Comparison of ENCODE assay signal across 1 cellular context in genomic region chr16:3542601-3543373, GRCh38.
TF ChIP-seq lines count a peak whose summit lies in the region.

No MANE protein-coding gene starts in this region.

TF ChIP-seq in GM23338, 12 proteins besides CTCF, POLR2A, EP300 and RAD21 (continued from another document):
- TF ChIP-seq ZNF462 (CRISPR knock-in tag; IDR thresholded peaks at IDR 0.05), result no peak
- TF ChIP-seq POLR2AphosphoS5 (IDR thresholded peaks at IDR 0.05; ENCODE audit: low read depth), result no peak
- TF ChIP-seq ZNF331 (CRISPR knock-in tag; IDR thresholded peaks at IDR 0.05; ENCODE audit: low read depth), result no peak
- no peak for TF ChIP-seq ETS1 (IDR thresholded peaks at IDR 0.05)
- no peak for TF ChIP-seq ZNF114 (CRISPR knock-in tag; IDR thresholded peaks at IDR 0.05)
- TF ChIP-seq CREB1 (CRISPR knock-in tag; IDR thresholded peaks at IDR 0.05; ENCODE audit: low read depth), result no peak
- no peak for TF ChIP-seq STAT1 (IDR thresholded peaks at IDR 0.05; ENCODE audit: unreplicated experiment)
- no peak for TF ChIP-seq JUNB (IDR thresholded peaks at IDR 0.05; ENCODE audit: unreplicated experiment)
- TF ChIP-seq NANOG (IDR thresholded peaks at IDR 0.05; ENCODE audit: borderline replicate concordance), result no peak
- TF ChIP-seq EZH2phosphoT487 (IDR thresholded peaks at IDR 0.05; ENCODE audit: unreplicated experiment), result no peak
- no peak for TF ChIP-seq REST (IDR thresholded peaks at IDR 0.05; ENCODE audit: unreplicated experiment)
